ENCODE assay signal across 1 cellular context in the genomic region with DNA sequence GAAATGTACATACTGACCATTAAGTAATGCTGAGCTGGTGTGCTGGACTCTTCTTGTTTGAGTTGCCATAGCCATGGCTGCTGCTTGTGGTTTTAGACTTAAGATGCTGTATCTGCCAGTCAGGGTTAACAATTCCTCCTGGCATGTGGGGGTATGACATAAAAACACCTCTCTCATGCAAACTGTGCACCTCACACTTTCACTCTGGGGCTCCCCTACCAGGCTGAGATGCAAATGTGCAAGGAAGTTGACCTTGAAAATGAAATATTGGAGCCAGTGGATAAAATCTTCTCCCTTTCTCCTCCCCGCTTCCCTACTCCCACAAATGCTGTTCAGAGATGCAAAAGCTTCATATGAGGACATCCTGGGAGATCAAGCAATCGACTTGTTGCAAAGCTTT.
TF ChIP-seq lines count a peak whose summit lies in the region.

No MANE protein-coding gene starts in this region.

TF ChIP-seq in K562, 482 proteins besides CTCF, POLR2A, EP300 and RAD21 (continued from another document):
- TF ChIP-seq HCFC1 (IDR thresholded peaks at IDR 0.05; ENCODE audit: low read depth, low read length) = no peak
- TF ChIP-seq, protein P1, sequence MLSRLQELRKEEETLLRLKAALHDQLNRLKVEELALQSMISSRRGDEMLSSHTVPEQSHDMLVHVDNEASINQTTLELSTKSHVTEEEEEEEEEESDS (CRISPR knock-in tag; IDR thresholded peaks at IDR 0.05) = no peak
- TF ChIP-seq EWSR1 (IDR thresholded peaks at IDR 0.05; ENCODE audit: borderline replicate concordance, low read depth, partially characterized antibody) = no peak
- TF ChIP-seq STAT5A (IDR thresholded peaks at IDR 0.05; ENCODE audit: borderline replicate concordance, low read length) = no peak
- no peak for TF ChIP-seq POLR2G (IDR thresholded peaks at IDR 0.05; ENCODE audit: low read depth, low read length)
- no peak for TF ChIP-seq CTBP1 (IDR thresholded peaks at IDR 0.05; ENCODE audit: borderline replicate concordance)
- TF ChIP-seq ZNF224 (CRISPR knock-in tag; IDR thresholded peaks at IDR 0.05) = no peak
- TF ChIP-seq JUN (IDR thresholded peaks at IDR 0.05; ENCODE audit: borderline replicate concordance, low read depth, low read length) = no peak
- TF ChIP-seq JUN (CRISPR knock-in tag; IDR thresholded peaks at IDR 0.05; ENCODE audit: borderline replicate concordance) = no peak
- TF ChIP-seq JUNB (CRISPR knock-in tag; conservative IDR thresholded peaks at IDR 0.05) = no peak
- no peak for TF ChIP-seq ARID1B (IDR thresholded peaks at IDR 0.05)
- no peak for TF ChIP-seq ZNF644 (tag; IDR thresholded peaks at IDR 0.05; ENCODE audit: low read depth)
- TF ChIP-seq, protein P2, sequence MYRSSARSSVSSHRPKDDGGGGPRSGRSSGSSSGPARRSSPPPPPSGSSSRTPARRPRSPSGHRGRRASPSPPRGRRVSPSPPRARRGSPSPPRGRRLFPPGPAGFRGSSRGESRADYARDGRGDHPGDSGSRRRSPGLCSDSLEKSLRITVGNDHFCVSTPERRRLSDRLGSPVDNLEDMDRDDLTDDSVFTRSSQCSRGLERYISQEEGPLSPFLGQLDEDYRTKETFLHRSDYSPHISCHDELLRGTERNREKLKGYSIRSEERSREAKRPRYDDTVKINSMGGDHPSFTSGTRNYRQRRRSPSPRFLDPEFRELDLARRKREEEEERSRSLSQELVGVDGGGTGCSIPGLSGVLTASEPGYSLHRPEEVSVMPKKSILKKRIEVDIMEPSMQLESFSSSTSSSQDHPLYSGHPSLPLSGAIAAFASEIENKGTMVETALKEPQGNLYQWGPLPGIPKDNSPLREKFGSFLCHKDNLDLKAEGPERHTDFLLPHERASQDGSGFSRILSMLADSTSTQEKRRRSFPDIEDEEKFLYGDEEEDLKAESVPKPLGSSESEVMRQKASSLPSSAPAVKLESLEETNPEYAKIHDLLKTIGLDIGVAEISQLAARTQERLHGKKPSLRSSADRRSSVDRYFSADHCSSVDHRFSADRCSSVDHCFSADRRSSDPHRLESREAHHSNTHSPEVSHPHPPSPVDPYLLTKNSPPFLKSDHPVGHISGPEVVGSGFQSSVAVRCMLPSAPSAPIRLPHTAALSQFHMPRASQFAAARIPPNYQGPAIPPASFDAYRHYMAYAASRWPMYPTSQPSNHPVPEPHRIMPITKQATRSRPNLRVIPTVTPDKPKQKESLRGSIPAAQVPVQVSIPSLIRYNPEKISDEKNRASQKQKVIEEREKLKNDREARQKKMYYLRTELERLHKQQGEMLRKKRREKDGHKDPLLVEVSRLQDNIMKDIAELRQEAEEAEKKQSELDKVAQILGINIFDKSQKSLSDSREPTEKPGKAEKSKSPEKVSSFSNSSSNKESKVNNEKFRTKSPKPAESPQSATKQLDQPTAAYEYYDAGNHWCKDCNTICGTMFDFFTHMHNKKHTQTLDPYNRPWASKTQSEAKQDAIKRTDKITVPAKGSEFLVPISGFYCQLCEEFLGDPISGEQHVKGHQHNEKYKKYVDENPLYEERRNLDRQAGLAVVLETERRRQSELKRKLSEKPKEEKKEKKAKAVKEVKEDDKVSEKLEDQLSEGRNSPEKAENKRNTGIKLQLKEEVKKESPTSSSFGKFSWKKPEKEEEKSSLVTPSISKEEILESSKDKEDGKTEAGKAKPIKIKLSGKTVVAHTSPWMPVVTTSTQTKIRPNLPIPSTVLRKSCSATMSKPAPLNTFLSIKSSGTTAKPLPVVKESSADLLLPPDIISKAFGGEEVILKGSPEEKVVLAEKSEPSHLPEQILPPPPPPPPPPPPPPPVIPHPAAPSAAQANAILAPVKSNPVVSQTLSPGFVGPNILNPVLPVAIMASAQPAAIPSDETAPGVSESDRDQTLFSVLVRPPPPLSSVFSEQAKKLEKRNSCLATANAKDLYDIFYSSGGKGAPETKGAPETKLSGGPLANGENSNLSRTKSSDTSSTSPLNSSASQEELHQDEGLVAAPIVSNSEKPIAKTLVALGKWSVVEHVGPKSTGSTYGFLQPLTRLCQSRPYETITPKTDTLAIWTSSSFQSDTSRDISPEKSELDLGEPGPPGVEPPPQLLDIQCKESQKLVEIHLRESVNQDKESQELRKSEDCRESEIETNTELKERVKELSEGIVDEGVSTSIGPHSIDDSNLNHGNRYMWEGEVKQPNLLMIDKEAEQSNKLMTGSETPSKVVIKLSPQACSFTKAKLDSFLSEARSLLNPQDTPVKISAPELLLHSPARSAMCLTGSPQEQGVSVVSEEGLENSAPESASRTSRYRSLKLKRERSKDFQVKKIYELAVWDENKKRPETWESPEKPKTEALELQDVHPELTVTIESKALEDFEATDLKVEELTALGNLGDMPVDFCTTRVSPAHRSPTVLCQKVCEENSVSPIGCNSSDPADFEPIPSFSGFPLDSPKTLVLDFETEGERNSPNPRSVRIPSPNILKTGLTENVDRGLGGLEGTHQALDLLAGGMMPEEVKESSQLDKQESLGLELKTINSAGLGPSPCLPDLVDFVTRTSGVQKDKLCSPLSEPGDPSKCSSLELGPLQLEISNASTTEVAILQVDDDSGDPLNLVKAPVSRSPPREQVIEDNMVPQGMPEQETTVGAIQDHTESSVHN (IDR thresholded peaks at IDR 0.05; ENCODE audit: borderline replicate concordance in 1 of 2, low read depth in 1 of 2) = no peak
- TF ChIP-seq ZFP36 (IDR thresholded peaks at IDR 0.05; ENCODE audit: low read depth, low read length, partially characterized antibody) = no peak
- no peak for TF ChIP-seq XRCC4 (IDR thresholded peaks at IDR 0.05; ENCODE audit: extremely low read depth, insufficient read depth, insufficient read length)
